30 cellular contexts compared by ENCODE assay signal in genomic region chr5:132087176-132087575, GRCh38. TPM values are rescaled to one million over a fixed set of nuclear protein-coding genes. Genes with fewer than 3 reads are reported as not detected.
DNase-seq lines count a peak whose midpoint lies in the region; ATAC-seq, FAIRE-seq and TF ChIP-seq lines count a peak whose summit lies in the region.
"Had no signal": no experiment of that assay in that cellular context is flagged by ENCODE, and none has a peak within 500 bp of the region (broad histone marks: within the 10 kb centered on the region; RNA-seq: fewer than 3 reads in every experiment).

No MANE protein-coding gene starts in this region.

- no peak overlapping the region; a peak in 1 of 7 replicates for H3K27ac Mint-ChIP-seq in H9
- H3K27ac Mint-ChIP-seq: activated naive CD4-positive, alpha-beta T cell treated with anti-CD3 and anti-CD28 coated beads, Interleukin-2, amount 50 U/mL, for 72 hours; activated T-cell treated with anti-CD3 and anti-CD28 coated beads, Interleukin-2, amount 50 U/mL, for 72 hours; CD4-positive, CD25-positive, alpha-beta regulatory T cell had no signal

- H4K5ac ChIP-seq in H9 (ENCODE audit: insufficient read length, low read depth, low read length), result no peak overlapping the region

- no peak overlapping the region for H2BK5ac ChIP-seq in H9 (ENCODE audit: insufficient read length, low read length)

- no peaks in the 10 kb centered on the region for H3K36me3 Mint-ChIP-seq in H9 (ENCODE audit: insufficient read depth in 1 of 3, low read depth in 3 of 3)
- H3K36me3 Mint-ChIP-seq: CD4-positive, CD25-positive, alpha-beta regulatory T cell had no signal

- ATAC-seq in Right ventricle myocardium superior (ENCODE audit: poor library complexity), result peak; percentile 19
- ATAC-seq in left cardiac atrium, result no peak
- no peak for ATAC-seq in HG03442 (IDR thresholded peaks at IDR 0.05; ENCODE audit: unreplicated experiment)
- ATAC-seq: activated naive CD4-positive, alpha-beta T cell treated with anti-CD3 and anti-CD28 coated beads, Interleukin-2, amount 50 U/mL, for 72 hours; activated T-cell treated with anti-CD3 and anti-CD28 coated beads, Interleukin-2, amount 50 U/mL, for 72 hours had no signal

- no peak overlapping the region for H4K91ac ChIP-seq in H9 (ENCODE audit: insufficient read length, low read depth, low read length)

- TF ChIP-seq CTCF in endothelial cell of umbilical vein (IDR thresholded peaks at IDR 0.05; ENCODE audit: extremely low read depth in 1 of 2, insufficient read depth in 1 of 2, low read depth in 1 of 2, low read length in 2 of 2) (no peak), H9 (conservative IDR thresholded peaks at IDR 0.05) (no peak)

- no peak for DNase-seq in Right ventricle myocardium superior
- no peak for DNase-seq in left cardiac atrium
- peak; percentile 73 for DNase-seq in NCI-H69 (lab: John Stamatoyannopoulos, UW)
- DNase-seq in endothelial cell of umbilical vein (ENCODE audit: low read depth, low spot score), result peak; percentile 28
- no peak for DNase-seq in H9
- DNase-seq in NK-92 (lab: John Stamatoyannopoulos, UW; ENCODE audit: unreplicated experiment), result no peak
- DNase-seq: activated T-cell treated with anti-CD3 and anti-CD28 coated beads, Interleukin-2, amount 50 U/mL, for 72 hours; CD4-positive, CD25-positive, alpha-beta regulatory T cell; DMS53; effector CD4-positive, alpha-beta T cell; gastrocnemius medialis; Karpas-422; MV-4-11; NCI-H774; occipital lobe; SIG-M5; spleen; stimulated activated CD4-positive, alpha-beta T cell treated with anti-CD3 and anti-CD28 coated beads, Interleukin-4, amount 100 ng/mL, for 24 hours; trophoblast cell had no signal

- no peak overlapping the region for H2BK12ac ChIP-seq in H9 (ENCODE audit: insufficient read length, low read depth, low read length)

- no peak overlapping the region for H3K18ac ChIP-seq in H9 (ENCODE audit: insufficient read length, low read depth, low read length)

- H3K4me3 Mint-ChIP-seq in H9, result no peak overlapping the region
- H3K4me3 Mint-ChIP-seq: activated T-cell treated with anti-CD3 and anti-CD28 coated beads, Interleukin-2, amount 50 U/mL, for 72 hours; CD4-positive, CD25-positive, alpha-beta regulatory T cell had no signal

- H3K9me1 ChIP-seq in endothelial cell of umbilical vein (replicated peaks; ENCODE audit: control insufficient read depth, extremely low read depth, insufficient read depth, low read length), result no peaks in the 10 kb centered on the region

- H2BK15ac ChIP-seq in H9 (ENCODE audit: low read depth, low read length), result no peak overlapping the region

- no peak overlapping the region for H3K4me3 ChIP-seq in endothelial cell of umbilical vein (replicated peaks in 1 of 3; ENCODE audit: insufficient read depth in 1 of 3, low read depth in 1 of 3, low read length in 3 of 3)
- no peak overlapping the region for H3K4me3 ChIP-seq in subcutaneous abdominal adipose tissue (ENCODE audit: low read depth in 1 of 5, low read length in 5 of 5)
- H3K4me3 ChIP-seq: gastrocnemius medialis, lung, spleen had no signal

- CTCF ChIA-PET in endothelial cell of umbilical vein (lab: Charles Lee), result interaction anchor here (1.2 to 2.3 kb wide), 8 partner anchors 8 to 301 kb away, joined by 3 to 12 read pairs (median 7); partner anchors contain the start of gene CSF2

- H3K14ac ChIP-seq in H9 (ENCODE audit: insufficient read depth, low read length), result no peak overlapping the region

- H3K27ac ChIP-seq in endothelial cell of umbilical vein (ENCODE audit: insufficient read depth, low read depth, low read length), result peak overlapping the region; percentile 91
- H3K27ac ChIP-seq in subcutaneous abdominal adipose tissue (ENCODE audit: low read depth, low read length), result peak overlapping the region; percentile 66
- no peak overlapping the region for H3K27ac ChIP-seq in H9 (ENCODE audit: insufficient read length, low read depth, low read length)

- WGBS in H9 (ENCODE audit: extremely low coverage, insufficient read length, low lambda C conversion rate), result no CpG with 5 or more reads among the region's 6 CpGs

- no peaks in the 10 kb centered on the region for H3K36me3 ChIP-seq in endothelial cell of umbilical vein (ENCODE audit: control insufficient read depth in 2 of 2, extremely low read depth in 1 of 2, insufficient read depth in 2 of 2, low read length in 2 of 2)
- H3K36me3 ChIP-seq in subcutaneous abdominal adipose tissue (ENCODE audit: control insufficient read depth in 5 of 5, insufficient read depth in 5 of 5, low read length in 5 of 5), result no peaks in the 10 kb centered on the region
- H3K36me3 ChIP-seq: gastrocnemius medialis, spleen had no signal

- H3K9ac ChIP-seq in endothelial cell of umbilical vein (replicated peaks; ENCODE audit: extremely low read depth, insufficient read depth, low read length) (no peak overlapping the region), subcutaneous abdominal adipose tissue (ENCODE audit: low read length in 5 of 5) (no peak overlapping the region), H9 (ENCODE audit: extremely low read depth, insufficient read length, low read length) (no peak overlapping the region)

- peaks cover 3% of the 10 kb centered on the region; the same call in 1 of the 2 replicates for H3K27me3 Mint-ChIP-seq in H9 (ENCODE audit: low read depth)
- H3K27me3 Mint-ChIP-seq: CD4-positive, CD25-positive, alpha-beta regulatory T cell had no signal

- H2AFZ ChIP-seq in endothelial cell of umbilical vein (ENCODE audit: low read depth, low read length) (no peak overlapping the region), H9 (ENCODE audit: low read length) (no peak overlapping the region)

- H3K27me3 ChIP-seq in endothelial cell of umbilical vein (ENCODE audit: control insufficient read depth in 2 of 2, insufficient read depth in 2 of 2, low read length in 2 of 2) (no peaks in the 10 kb centered on the region), subcutaneous abdominal adipose tissue (ENCODE audit: control insufficient read depth in 5 of 5, insufficient read depth in 4 of 5, low read length in 5 of 5) (no peaks in the 10 kb centered on the region), H9 (ENCODE audit: insufficient read depth, low read length) (no peaks in the 10 kb centered on the region)
- H3K27me3 ChIP-seq: gastrocnemius medialis, spleen had no signal

- H3K4ac ChIP-seq in H9 (ENCODE audit: low read depth, low read length), result no peak overlapping the region

- no TSS peak for BruUV-seq in endothelial cell of umbilical vein (replicated peaks; lab: Mats Ljungman, UMichigan)

- FAIRE-seq in endothelial cell of umbilical vein (lab: Jason Lieb, UNC), result no peak
- FAIRE-seq: islet of Langerhans, TTC549 had no signal

- H3K4me1 ChIP-seq in endothelial cell of umbilical vein (ENCODE audit: control insufficient read depth, extremely low read depth, insufficient read depth, low read length) (peaks cover 26% of the 10 kb centered on the region), subcutaneous abdominal adipose tissue (ENCODE audit: control insufficient read depth in 5 of 5, insufficient read depth in 5 of 5, low read length in 5 of 5) (peaks cover 5 to 34% (median 21%) of the 10 kb centered on the region in 5 donors), H9 (ENCODE audit: insufficient read depth, low read length) (no peaks in the 10 kb centered on the region)

- H4K8ac ChIP-seq in H9 (replicated peaks; ENCODE audit: insufficient read length, low read depth, low read length), result no peak overlapping the region

- no peaks in the 10 kb centered on the region for H3K4me1 Mint-ChIP-seq in H9

- H3K4me2 ChIP-seq in endothelial cell of umbilical vein (ENCODE audit: insufficient read depth, low read length) (no peak overlapping the region), H9 (ENCODE audit: insufficient read depth, insufficient read length, low read length) (no peak overlapping the region)

- no peak overlapping the region for H3K23ac ChIP-seq in H9 (ENCODE audit: insufficient read length, low read depth, low read length)

- H2BK120ac ChIP-seq in H9 (ENCODE audit: low read depth, low read length, poor library complexity, severe bottlenecking), result no peak overlapping the region

- no peaks in the 10 kb centered on the region for H3K79me1 ChIP-seq in H9 (ENCODE audit: insufficient read depth, low read depth, low read length, poor library complexity, severe bottlenecking)

- intact Hi-C loops in Right ventricle myocardium superior (cut with DNase I), result no loop called here
- intact Hi-C loops in left cardiac atrium (cut with DNase I), result no loop called here
- intact Hi-C loops in endothelial cell of umbilical vein (cut with micrococcal nuclease), result loop anchor here (5.0 kb wide), 2 partner anchors 95 to 175 kb away; no protein-coding TSS in a partner anchor

- H3K79me2 ChIP-seq in endothelial cell of umbilical vein (ENCODE audit: control insufficient read depth, insufficient read depth, low read length) (no peaks in the 10 kb centered on the region), H9 (ENCODE audit: insufficient read depth, low read length) (no peaks in the 10 kb centered on the region)

- dilution Hi-C loops in endothelial cell of umbilical vein (cut with MboI; ENCODE audit: extremely low pct_ligation_motif_present, low sequenced_read_pairs), result no loop called here

- no peak overlapping the region for H3T11ph ChIP-seq in H9 (ENCODE audit: low read length)

- H3K9me3 ChIP-seq in endothelial cell of umbilical vein (replicated peaks; ENCODE audit: control insufficient read depth, insufficient read depth, low read length) (no peaks in the 10 kb centered on the region), subcutaneous abdominal adipose tissue (ENCODE audit: control insufficient read depth in 5 of 5, low read length in 5 of 5) (no peaks in the 10 kb centered on the region), H9 (ENCODE audit: control insufficient read depth, low read depth, low read length) (no peaks in the 10 kb centered on the region)
- H3K9me3 ChIP-seq: gastrocnemius medialis, spleen had no signal

- H4K20me1 ChIP-seq in endothelial cell of umbilical vein (replicated peaks; ENCODE audit: control insufficient read depth, extremely low read depth, insufficient read depth, low read length) (no peaks in the 10 kb centered on the region), H9 (ENCODE audit: control insufficient read depth, insufficient read depth, insufficient read length) (no peaks in the 10 kb centered on the region)

- no peaks in the 10 kb centered on the region; a peak in 1 of 5 replicates for H3K9me3 Mint-ChIP-seq in H9

- no peak overlapping the region for H3K56ac ChIP-seq in H9 (ENCODE audit: insufficient read length, low read depth, low read length)

- no peak overlapping the region for H2BK20ac ChIP-seq in H9 (ENCODE audit: low read depth, low read length, poor library complexity, severe bottlenecking)

- no peak for TF ChIP-seq POLR2A in endothelial cell of umbilical vein (IDR thresholded peaks at IDR 0.05; ENCODE audit: low read depth, low read length)

- no peaks in the 10 kb centered on the region for H3K23me2 ChIP-seq in H9 (ENCODE audit: insufficient read length, low read depth, low read length, poor library complexity, severe bottlenecking)

- POLR2A ChIA-PET in endothelial cell of umbilical vein (lab: Charles Lee), result no interaction called here

- H2AK5ac ChIP-seq in H9 (ENCODE audit: insufficient read length, low read length), result no peak overlapping the region

RNA-seq across cellular contexts. Expression of gene CSF2, which starts 13.6 kb away (rescaled TPM):
- total RNA-seq in Right ventricle myocardium superior (not detected), left cardiac atrium (not detected), endothelial cell of umbilical vein (not detected in 2 replicates), H9 (2021) (not detected in 2 replicates)
- polyA plus RNA-seq in endothelial cell of umbilical vein, result not detected in 2 replicates
- polyA plus RNA-seq in endothelial cell of umbilical vein (2011; cell fraction: cytosol; rRNA removed), result 0.08 TPM in 1 of 2 replicates, not detected in the other
- not detected in 2 replicates for polyA plus RNA-seq in endothelial cell of umbilical vein (2011; cell fraction: nucleus; rRNA removed)
- polyA plus RNA-seq in endothelial cell of umbilical vein (2012), result 0.48 TPM in 1 of 2 replicates, not detected in the other
- not detected in 2 replicates for polyA minus RNA-seq in endothelial cell of umbilical vein
- not detected for polyA minus RNA-seq in endothelial cell of umbilical vein (2011; cell fraction: cytosol; rRNA and poly(A)+ RNA removed)
- polyA minus RNA-seq in endothelial cell of umbilical vein (2011; cell fraction: nucleus; rRNA and poly(A)+ RNA removed), result not detected in 2 replicates
- total RNA-seq: CD4-positive, CD25-positive, alpha-beta regulatory T cell; chondrocyte; esophagus mucosa; gastrocnemius medialis; HT1080; occipital lobe; OCI-LY7; spleen had no signal
- polyA plus RNA-seq: CD4-positive, CD25-positive, alpha-beta regulatory T cell; spleen had no signal

RNA-seq across cellular contexts. Expression of gene IL3, which starts 26.7 kb away (rescaled TPM):
- not detected for total RNA-seq in Right ventricle myocardium superior
- not detected for total RNA-seq in left cardiac atrium
- not detected in 2 replicates for total RNA-seq in endothelial cell of umbilical vein
- polyA plus RNA-seq in endothelial cell of umbilical vein, result not detected in 2 replicates
- not detected in 2 replicates for polyA plus RNA-seq in endothelial cell of umbilical vein (2011; cell fraction: cytosol; rRNA removed)
- not detected in 2 replicates for polyA plus RNA-seq in endothelial cell of umbilical vein (2011; cell fraction: nucleus; rRNA removed)
- not detected in 2 replicates for polyA plus RNA-seq in endothelial cell of umbilical vein (2012)
- not detected in 2 replicates for polyA minus RNA-seq in endothelial cell of umbilical vein
- not detected for polyA minus RNA-seq in endothelial cell of umbilical vein (2011; cell fraction: cytosol; rRNA and poly(A)+ RNA removed)
- not detected in 2 replicates for polyA minus RNA-seq in endothelial cell of umbilical vein (2011; cell fraction: nucleus; rRNA and poly(A)+ RNA removed)
- total RNA-seq in H9 (2021), result not detected in 2 replicates
- total RNA-seq: CD4-positive, CD25-positive, alpha-beta regulatory T cell; chondrocyte; esophagus mucosa; gastrocnemius medialis; HT1080; lung; occipital lobe; OCI-LY7; renal cortical epithelial cell; spleen had no signal
- polyA plus RNA-seq: CD4-positive, CD25-positive, alpha-beta regulatory T cell; lung; spleen had no signal

Comparison
In these comparisons a context has a peak if more than half of its experiments do, and no peak if none do; other contexts are left out.
1. DNase-seq: peak in NCI-H69 (single experiment) and endothelial cell of umbilical vein (single experiment); none in Right ventricle myocardium superior (single experiment), left cardiac atrium (single experiment), H9 (single experiment) and NK-92 (single experiment).